19 cellular contexts compared by ENCODE assay signal in genomic region chr3:14844386-14845170, GRCh38. TPM values are rescaled to one million over a fixed set of nuclear protein-coding genes. Genes with fewer than 3 reads are reported as not detected.
"Had no signal": no experiment of that assay in that cellular context is flagged by ENCODE, and none has a peak within 500 bp of the region (broad histone marks: within the 10 kb centered on the region; RNA-seq: fewer than 3 reads in every experiment).

No MANE protein-coding gene starts in this region.

- H3K4me2 ChIP-seq: neural progenitor cell had no signal

- H3K4me3 ChIP-seq: lower lobe of right lung, mucosa of descending colon, neural progenitor cell had no signal

- ATAC-seq: effector memory CD8-positive, alpha-beta T cell; left ventricle myocardium superior; lower lobe of right lung; mucosa of descending colon; natural killer cell treated with Interleukin-12 subunit alpha and Interleukin-12 subunit beta and Interleukin-15 and Interleukin-18, amount 100 ng/mL, for 72 hours; sciatic nerve had no signal

- H3K27me3 ChIP-seq: neural progenitor cell had no signal

- H3K4me1 ChIP-seq: parathyroid adenoma had no signal

- H3K79me2 ChIP-seq: parathyroid adenoma had no signal

- H3K27ac Mint-ChIP-seq: effector memory CD8-positive, alpha-beta T cell; mesothelial cell of epicardium; naive B cell; natural killer cell treated with Interleukin-12 subunit alpha and Interleukin-12 subunit beta and Interleukin-15 and Interleukin-18, amount 100 ng/mL, for 72 hours; neural progenitor cell; progenitor cell of endocrine pancreas; stimulated activated effector memory CD8-positive, alpha-beta T cell treated with anti-CD3 and anti-CD28 coated beads, Interleukin-12 subunit alpha, Interleukin-12 subunit beta, amount 100 ng/mL, for 72 hours had no signal

- H3K36me3 ChIP-seq: lower lobe of right lung, neural progenitor cell had no signal

- H2AFZ ChIP-seq: neural progenitor cell, parathyroid adenoma had no signal

- H3K9me3 Mint-ChIP-seq: effector memory CD8-positive, alpha-beta T cell; mesothelial cell of epicardium; naive B cell; natural killer cell treated with Interleukin-12 subunit alpha and Interleukin-12 subunit beta and Interleukin-15 and Interleukin-18, amount 100 ng/mL, for 72 hours; neural progenitor cell; stimulated activated effector memory CD8-positive, alpha-beta T cell treated with anti-CD3 and anti-CD28 coated beads, Interleukin-12 subunit alpha, Interleukin-12 subunit beta, amount 100 ng/mL, for 72 hours had no signal

- DNase-seq: cortex of kidney; effector memory CD8-positive, alpha-beta T cell; left ventricle myocardium superior; lower lobe of right lung; mucosa of descending colon; naive B cell; stimulated activated CD4-positive, alpha-beta T cell treated with anti-CD3 and anti-CD28 coated beads, Interleukin-2, amount 100 ng/mL, for 24 hours; stimulated activated CD4-positive, alpha-beta T cell treated with anti-CD3 and anti-CD28 coated beads, Interleukin-4, amount 100 ng/mL, for 24 hours; trophoblast cell had no signal

- H3K36me3 Mint-ChIP-seq: mesothelial cell of epicardium; naive B cell; natural killer cell treated with Interleukin-12 subunit alpha and Interleukin-12 subunit beta and Interleukin-15 and Interleukin-18, amount 100 ng/mL, for 72 hours; neural progenitor cell; stimulated activated effector memory CD8-positive, alpha-beta T cell treated with anti-CD3 and anti-CD28 coated beads, Interleukin-12 subunit alpha, Interleukin-12 subunit beta, amount 100 ng/mL, for 72 hours had no signal

- H3K4me3 Mint-ChIP-seq: effector memory CD8-positive, alpha-beta T cell; mesothelial cell of epicardium; naive B cell; natural killer cell treated with Interleukin-12 subunit alpha and Interleukin-12 subunit beta and Interleukin-15 and Interleukin-18, amount 100 ng/mL, for 72 hours; neural progenitor cell; stimulated activated effector memory CD8-positive, alpha-beta T cell treated with anti-CD3 and anti-CD28 coated beads, Interleukin-12 subunit alpha, Interleukin-12 subunit beta, amount 100 ng/mL, for 72 hours had no signal

- H3K9ac ChIP-seq: neural progenitor cell, parathyroid adenoma had no signal

- H3K9me3 ChIP-seq: lower lobe of right lung, mucosa of descending colon had no signal

- FAIRE-seq: endometrium, frontal cortex, keratinocyte had no signal

- H3K27ac ChIP-seq: lower lobe of right lung, neural progenitor cell, parathyroid adenoma had no signal

RNA-seq across cellular contexts. Expression of gene FGD5, which starts 25.8 kb away (rescaled TPM):
- total RNA-seq: natural killer cell treated with Interleukin-12 subunit alpha and Interleukin-12 subunit beta and Interleukin-15 and Interleukin-18, amount 100 ng/mL, for 72 hours had no signal
- polyA plus RNA-seq: keratinocyte had no signal
